In genomic region chr17:19238167-19238505, GRCh38 we compare ENCODE assay signal across 8 cellular contexts. TPM values are rescaled to one million over a fixed set of nuclear protein-coding genes. Genes with fewer than 3 reads are reported as not detected.
A peak's percentile ranks its signal among the peaks of the same experiment; 100 is the strongest.
DNase-seq lines count a peak whose midpoint lies in the region; ATAC-seq and TF ChIP-seq lines count a peak whose summit lies in the region.

No MANE protein-coding gene starts in this region.

- no peaks in the 10 kb centered on the region for H3K9me3 ChIP-seq in testis

- H3K27me3 ChIP-seq in dorsolateral prefrontal cortex (no peaks in the 10 kb centered on the region), testis (no peaks in the 10 kb centered on the region)

- H3K27ac Mint-ChIP-seq in T-helper 2 cell treated with Interferon-gamma antibody and Interleukin-4, amounts not matched to agents 5 μg/mL and 100 μg/mL, for 36 hours = no peak overlapping the region
- peak overlapping the region; percentile 91 for H3K27ac Mint-ChIP-seq in memory B cell

- 0 to 1% methylated on average over 17 to 21 of the region's 21 CpGs for WGBS in testis, 2 donors

- peak overlapping the region; percentile 59 to 100 (median 97) for H3K4me3 ChIP-seq in dorsolateral prefrontal cortex
- peak overlapping the region; percentile 61 to 93 for H3K4me3 ChIP-seq in testis

- intact Hi-C loops in dorsolateral prefrontal cortex (cut with DNase I) = no loop called here
- intact Hi-C loops in testis (cut with DNase I; ENCODE audit: low total_unique reads) = no loop called here

- ATAC-seq in memory B cell (ENCODE audit: low read depth) (no peak), HG02763 (IDR thresholded peaks at IDR 0.05; ENCODE audit: unreplicated experiment) (no peak), HG02571 (IDR thresholded peaks at IDR 0.05; ENCODE audit: unreplicated experiment) (no peak)

- H3K4me1 Mint-ChIP-seq in T-helper 2 cell treated with Interferon-gamma antibody and Interleukin-4, amounts not matched to agents 5 μg/mL and 100 μg/mL, for 36 hours (ENCODE audit: low read depth) = peaks cover 3% of the 10 kb centered on the region
- peaks cover 5% of the 10 kb centered on the region for H3K4me1 Mint-ChIP-seq in memory B cell

- no peaks in the 10 kb centered on the region for H3K9me3 Mint-ChIP-seq in T-helper 2 cell treated with Interferon-gamma antibody and Interleukin-4, amounts not matched to agents 5 μg/mL and 100 μg/mL, for 36 hours
- H3K9me3 Mint-ChIP-seq in memory B cell = no peaks in the 10 kb centered on the region

- H3K36me3 Mint-ChIP-seq in T-helper 2 cell treated with Interferon-gamma antibody and Interleukin-4, amounts not matched to agents 5 μg/mL and 100 μg/mL, for 36 hours (ENCODE audit: low read depth) = no peaks in the 10 kb centered on the region
- H3K36me3 Mint-ChIP-seq in memory B cell = peaks cover 2% of the 10 kb centered on the region

- H3K27ac ChIP-seq in dorsolateral prefrontal cortex (peak overlapping the region; percentile 66 to 98 (median 95)), testis (peak overlapping the region; percentile 71 to 87)

- H3K4me1 ChIP-seq in testis = peaks cover 10% of the 10 kb centered on the region

- DNase-seq in T-helper 2 cell treated with Interferon-gamma antibody and Interleukin-4, amounts not matched to agents 5 μg/mL and 100 μg/mL, for 36 hours (ENCODE audit: low spot score) = no peak
- DNase-seq in T-helper 2 cell (no peak), RPMI8226 (peak; percentile 8), dorsolateral prefrontal cortex (peak in 4 of 10 donors; percentile 42 to 60 (median 44)), memory B cell (ENCODE audit: low spot score in 2 of 2) (peak; percentile 5 to 19), testis (peak; percentile 32)

- no peaks in the 10 kb centered on the region for H3K36me3 ChIP-seq in testis (ENCODE audit: low read depth, missing control alignments)

- H3K4me3 Mint-ChIP-seq in T-helper 2 cell treated with Interferon-gamma antibody and Interleukin-4, amounts not matched to agents 5 μg/mL and 100 μg/mL, for 36 hours = peak overlapping the region; percentile 82
- H3K4me3 Mint-ChIP-seq in memory B cell = peak overlapping the region; percentile 92

- no peak for TF ChIP-seq POLR2A in testis (IDR thresholded peaks at IDR 0.05)

- TF ChIP-seq CTCF in dorsolateral prefrontal cortex (IDR thresholded peaks at IDR 0.05 in 54 of 56, conservative IDR thresholded peaks at IDR 0.05 in 2 of 56; ENCODE audit: low read depth in 1 of 56, partially characterized antibody in 56 of 56) (no peak), testis (IDR thresholded peaks at IDR 0.05) (no peak)

- peaks cover 18% of the 10 kb centered on the region for H3K27me3 Mint-ChIP-seq in T-helper 2 cell treated with Interferon-gamma antibody and Interleukin-4, amounts not matched to agents 5 μg/mL and 100 μg/mL, for 36 hours (ENCODE audit: low read depth)
- no peaks in the 10 kb centered on the region for H3K27me3 Mint-ChIP-seq in memory B cell

RNA-seq across cellular contexts. Expression of gene EPN2, which starts 1.0 kb away (rescaled TPM):
- total RNA-seq in dorsolateral prefrontal cortex (100 to 1,000 TPM in 118 of 120 experiments, 10 to 100 TPM in 2; 94.3 to 278 (median 148) TPM), testis (10 to 100 TPM; 60.0 to 66.5 TPM)
- 61.1 TPM for polyA plus RNA-seq in testis (ENCODE audit: insufficient read depth, low read depth, low replicate concordance)

Comparison
In these comparisons a context has a peak if more than half of its experiments do, and no peak if none do; other contexts are left out.
1. DNase-seq: peak in RPMI8226 (single experiment), memory B cell (2 of 2) and testis (single experiment); none in T-helper 2 cell treated with Interferon-gamma antibody and Interleukin-4, amounts not matched to agents 5 μg/mL and 100 μg/mL, for 36 hours (single experiment) and T-helper 2 cell (0 of 5).